In the genomic region with DNA sequence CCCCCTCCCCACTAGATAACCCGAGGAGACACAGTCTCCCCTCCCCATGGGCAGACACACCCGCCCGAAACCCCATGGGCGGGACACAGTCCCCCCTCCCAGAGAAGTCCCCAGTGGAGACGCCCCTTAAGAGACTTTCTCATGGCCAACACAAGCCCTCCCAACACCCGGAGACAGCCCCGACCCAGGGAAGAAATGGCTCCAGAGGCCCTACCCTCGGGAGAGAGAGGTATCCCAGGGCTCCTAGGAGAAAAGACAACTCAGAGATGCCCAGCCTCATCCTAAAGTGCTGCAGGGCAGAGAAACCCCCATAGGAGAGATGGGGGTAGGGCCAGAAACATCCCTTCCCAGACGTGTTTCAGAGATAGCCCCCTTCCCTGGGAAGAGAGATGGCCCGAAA, we compare ENCODE assay signal across 1 cellular context.
TF ChIP-seq lines count a peak whose summit lies in the region.

No MANE protein-coding gene starts in this region.

TF ChIP-seq in WTC11, 78 proteins besides CTCF, POLR2A, EP300 and RAD21 (continued from another document):
- TF ChIP-seq ETV6 (CRISPR knock-in tag; IDR thresholded peaks at IDR 0.05) (no peak), E2F4 (CRISPR knock-in tag; IDR thresholded peaks at IDR 0.05; ENCODE audit: borderline replicate concordance, low read depth) (no peak), HMGA2 (CRISPR knock-in tag; IDR thresholded peaks at IDR 0.05) (no peak)
- TF ChIP-seq, protein P1, sequence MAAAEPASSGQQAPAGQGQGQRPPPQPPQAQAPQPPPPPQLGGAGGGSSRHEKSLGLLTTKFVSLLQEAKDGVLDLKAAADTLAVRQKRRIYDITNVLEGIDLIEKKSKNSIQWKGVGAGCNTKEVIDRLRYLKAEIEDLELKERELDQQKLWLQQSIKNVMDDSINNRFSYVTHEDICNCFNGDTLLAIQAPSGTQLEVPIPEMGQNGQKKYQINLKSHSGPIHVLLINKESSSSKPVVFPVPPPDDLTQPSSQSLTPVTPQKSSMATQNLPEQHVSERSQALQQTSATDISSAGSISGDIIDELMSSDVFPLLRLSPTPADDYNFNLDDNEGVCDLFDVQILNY (CRISPR knock-in tag; IDR thresholded peaks at IDR 0.05), result no peak
